In genomic region chr14:104115691-104116543, GRCh38 we compare ENCODE assay signal across 10 cellular contexts. TPM values are rescaled to one million over a fixed set of nuclear protein-coding genes. Genes with fewer than 3 reads are reported as not detected.
A peak's percentile ranks its signal among the peaks of the same experiment; 100 is the strongest.
DNase-seq lines count a peak whose midpoint lies in the region; ATAC-seq and TF ChIP-seq lines count a peak whose summit lies in the region.
"Had no signal": no experiment of that assay in that cellular context is flagged by ENCODE, and none has a peak within 500 bp of the region (broad histone marks: within the 10 kb centered on the region; RNA-seq: fewer than 3 reads in every experiment).

No MANE protein-coding gene starts in this region.

- H3K9me3 ChIP-seq in GM23248 (ENCODE audit: low read depth) (no peaks in the 10 kb centered on the region), right cardiac atrium (ENCODE audit: control insufficient read depth, low read length) (no peaks in the 10 kb centered on the region), sigmoid colon (no peaks in the 10 kb centered on the region)

- no peak overlapping the region for H3K4me2 ChIP-seq in GM23248 (ENCODE audit: unreplicated experiment)

- 37 to 45% methylated on average over 19 to 20 of the region's 20 CpGs for WGBS in GM23248 (ENCODE audit: low coverage in 1 of 2, low lambda C conversion rate in 2 of 2, missing lambda C conversion rate in 2 of 2), 2 experiments
- 51% methylated on average over 20 of the region's 20 CpGs for WGBS in right cardiac atrium
- 30 to 44% methylated on average over 20 of the region's 20 CpGs for WGBS in sigmoid colon, 2 donors

- no peak for DNase-seq in GM23248
- peak; percentile 8 to 49 (median 37) for DNase-seq in right cardiac atrium
- no peak for DNase-seq in sigmoid colon
- DNase-seq in NCI-H2171 treated with DMSO at 0.1 percent for 48 hours (lab: John Stamatoyannopoulos, UW): no peak

- H3K4me1 ChIP-seq in GM23248 (ENCODE audit: insufficient read depth) (no peaks in the 10 kb centered on the region), right cardiac atrium (ENCODE audit: control insufficient read depth, insufficient read depth, low read length) (no peaks in the 10 kb centered on the region), sigmoid colon (peaks cover 0 to 20% (median 18%) of the 10 kb centered on the region in 4 donors)

- H3F3A ChIP-seq in GM23248 (ENCODE audit: insufficient read depth): no peaks in the 10 kb centered on the region

- H3K27ac ChIP-seq in GM23248 (no peak overlapping the region), VCaP (peak overlapping the region; percentile 91), right cardiac atrium (ENCODE audit: low read length) (no peak overlapping the region), sigmoid colon (no peak overlapping the region)

- no peaks in the 10 kb centered on the region for H4K20me1 ChIP-seq in GM23248 (ENCODE audit: insufficient read depth)

- H3K4me3 ChIP-seq in GM23248: 0 out of 2 replicates have a peak overlapping the region, but pooled peaks have one; percentile 26
- H3K4me3 ChIP-seq in right cardiac atrium (ENCODE audit: low read length): peak overlapping the region; percentile 4
- peak overlapping the region in 3 of 4 donors; percentile 39 to 49 (median 40) for H3K4me3 ChIP-seq in sigmoid colon
- H3K4me3 ChIP-seq: GM12878 had no signal

- H3K79me2 ChIP-seq in GM23248 (ENCODE audit: insufficient read depth): no peaks in the 10 kb centered on the region

- H3K36me3 ChIP-seq in GM23248 (ENCODE audit: low read depth) (no peaks in the 10 kb centered on the region), sigmoid colon (no peaks in the 10 kb centered on the region)

- no peak for TF ChIP-seq POLR2A in sigmoid colon (IDR thresholded peaks at IDR 0.05)

- TF ChIP-seq CTCF in VCaP (conservative IDR thresholded peaks at IDR 0.05) (no peak), sigmoid colon (IDR thresholded peaks at IDR 0.05) (no peak)

- no peak overlapping the region for H2AFZ ChIP-seq in GM23248

- intact Hi-C loops in right cardiac atrium (cut with DNase I) (no loop called here), sigmoid colon (cut with DNase I) (no loop called here)

- in situ Hi-C loops in GM23248 (cut with MboI): no loop called here

- no peak overlapping the region for H3K9ac ChIP-seq in GM23248

- ATAC-seq in right cardiac atrium: peak; percentile 1 to 5
- ATAC-seq in HG02610 (IDR thresholded peaks at IDR 0.05; ENCODE audit: unreplicated experiment): no peak
- ATAC-seq in GM21381 (IDR thresholded peaks at IDR 0.05; ENCODE audit: unreplicated experiment): no peak
- ATAC-seq in HG03457 (IDR thresholded peaks at IDR 0.05; ENCODE audit: unreplicated experiment): no peak
- ATAC-seq: GM12878 had no signal

- H3K27me3 ChIP-seq in GM23248 (replicated peaks; ENCODE audit: insufficient read depth) (peaks cover 3% of the 10 kb centered on the region; the same call in 1 of the 2 replicates), right cardiac atrium (ENCODE audit: control insufficient read depth, insufficient read depth) (no peaks in the 10 kb centered on the region), sigmoid colon (peaks cover 27 to 71% (median 33%) of the 10 kb centered on the region in 3 donors)

- no peaks in the 10 kb centered on the region for H3K9me2 ChIP-seq in GM23248 (ENCODE audit: insufficient read depth)

- TF ChIP-seq EP300 in sigmoid colon (IDR thresholded peaks at IDR 0.05): no peak

RNA-seq across cellular contexts. Expression of gene KIF26A, which starts 22.5 kb away (rescaled TPM):
- not detected in 2 replicates for total RNA-seq in GM23248 (2014; rRNA removed; shearing (Covaris generic))
- polyA plus RNA-seq in GM23248 (2016; fragmentation: Nextera tagmentation; extraction: Ambion mirVana) (not detected in 2 replicates), right cardiac atrium (7.1 TPM), sigmoid colon (1 to 10 TPM in 2 of 3 donors, under 1 TPM in 1; 0.60 to 4.2 (median 1.4) TPM)
- total RNA-seq in right cardiac atrium (10 to 100 TPM in 2 of 4 donors, 1 to 10 TPM in 2; 7.9 to 10.6 (median 9.9) TPM), sigmoid colon (1 to 10 TPM; 1.3 to 2.7 (median 2.3) TPM)
- total RNA-seq: OCI-LY7 had no signal
- polyA plus RNA-seq: GM12878 had no signal

RNA-seq across cellular contexts. Expression of gene ASPG, which starts 30.4 kb away (rescaled TPM):
- not detected in 2 replicates for total RNA-seq in GM23248 (2014; rRNA removed; shearing (Covaris generic))
- polyA plus RNA-seq in GM23248 (2016; fragmentation: Nextera tagmentation; extraction: Ambion mirVana) (not detected in 2 replicates), right cardiac atrium (99.1 TPM), sigmoid colon (10 to 100 TPM in 1 of 3 donors, 1 to 10 TPM in 2; 6.2 to 24.6 (median 8.1) TPM)
- total RNA-seq in right cardiac atrium (100 to 1,000 TPM; 169 to 307 (median 208) TPM), sigmoid colon (under 1 TPM in 3 of 4 donors, not detected in 1; 0.14 to 0.83 (median 0.36) TPM)
- total RNA-seq: GM12878, OCI-LY7 had no signal
- polyA plus RNA-seq: GM12878 had no signal

Comparison
In these comparisons a context has a peak if more than half of its experiments do, and no peak if none do; other contexts are left out.
1. DNase-seq: peak in right cardiac atrium (3 of 3); none in GM23248 (single experiment), sigmoid colon (single experiment) and NCI-H2171 treated with DMSO at 0.1 percent for 48 hours (single experiment).
2. ATAC-seq: peak in right cardiac atrium (2 of 2); none in HG02610 (single experiment), GM21381 (single experiment) and HG03457 (single experiment).
3. RNA of gene ASPG, which starts 30.4 kb away (total RNA-seq): 169 to 307 TPM in right cardiac atrium; 0.14 to 0.83 TPM in sigmoid colon and not detected in GM23248; every median in the first group is over 10 times any median in the second.
4. Peak in every context shown above with its lines, with median percentiles within 50 percentile points of each other: H3K4me3 ChIP-seq.